In genomic region chr11:528815-529728, GRCh38 we compare ENCODE assay signal across 29 cellular contexts. TPM values are rescaled to one million over a fixed set of nuclear protein-coding genes. Genes with fewer than 3 reads are reported as not detected.
DNase-seq lines count a peak whose midpoint lies in the region; ATAC-seq and TF ChIP-seq lines count a peak whose summit lies in the region.
"Had no signal": no experiment of that assay in that cellular context is flagged by ENCODE, and none has a peak within 500 bp of the region (broad histone marks: within the 10 kb centered on the region; RNA-seq: fewer than 3 reads in every experiment).

No MANE protein-coding gene starts in this region.

- H2BK12ac ChIP-seq in H9 (ENCODE audit: insufficient read length, low read depth, low read length) = no peak overlapping the region
- H2BK12ac ChIP-seq in neuronal stem cell (ENCODE audit: low read length) = no peak overlapping the region

- no peaks in the 10 kb centered on the region for H3K9me1 ChIP-seq in IMR-90 (ENCODE audit: insufficient read depth, low read length)

- H3K36me3 ChIP-seq in IMR-90 (ENCODE audit: control insufficient read depth, insufficient read depth, low read length) (peaks cover 24% of the 10 kb centered on the region; the same call in 1 of the 2 replicates), SJCRH30 (peaks cover 12% of the 10 kb centered on the region), neuronal stem cell (replicated peaks in 1 of 2; ENCODE audit: control insufficient read depth in 2 of 2, insufficient read depth in 2 of 2, low read length in 2 of 2) (peaks cover 22 to 33% of the 10 kb centered on the region in 2 donors), sigmoid colon (peaks cover 0 to 28% (median 22%) of the 10 kb centered on the region in 4 donors)
- H3K36me3 ChIP-seq: ovary had no signal

- no peak overlapping the region for H2BK5ac ChIP-seq in H9 (ENCODE audit: insufficient read length, low read length)
- no peak overlapping the region for H2BK5ac ChIP-seq in IMR-90 (ENCODE audit: low read depth, low read length, poor library complexity, severe bottlenecking)
- no peak overlapping the region for H2BK5ac ChIP-seq in neuronal stem cell (ENCODE audit: low read length)

- H3K56ac ChIP-seq in H9 (ENCODE audit: insufficient read length, low read depth, low read length) (no peak overlapping the region), IMR-90 (ENCODE audit: extremely low read depth, insufficient read depth, low read length) (no peak overlapping the region)

- TF ChIP-seq EP300 in sigmoid colon (IDR thresholded peaks at IDR 0.05) = no peak

- H3K36me3 Mint-ChIP-seq in H9 (ENCODE audit: insufficient read depth in 1 of 3, low read depth in 3 of 3) = peaks cover 5 to 18% (median 10%) of the 10 kb centered on the region in 3 experiments; a peak in 6 of 7 replicates
- peaks cover 18% of the 10 kb centered on the region for H3K36me3 Mint-ChIP-seq in Calu3 (ENCODE audit: insufficient read depth, unreplicated experiment)
- H3K36me3 Mint-ChIP-seq: natural killer cell, type B pancreatic cell had no signal

- peaks cover 2% of the 10 kb centered on the region for H3K27me3 Mint-ChIP-seq in H9 (ENCODE audit: low read depth)
- H3K27me3 Mint-ChIP-seq in Calu3 (ENCODE audit: unreplicated experiment) = no peaks in the 10 kb centered on the region
- H3K27me3 Mint-ChIP-seq: type B pancreatic cell had no signal

- H3K4me1 ChIP-seq in H9 (ENCODE audit: insufficient read depth, low read length) (no peaks in the 10 kb centered on the region), IMR-90 (ENCODE audit: control insufficient read depth, insufficient read depth, low read length) (0 out of 2 replicates have a peak, but pooled peaks cover 2% of the 10 kb centered on the region), SJCRH30 (peaks cover 17% of the 10 kb centered on the region), neuronal stem cell (ENCODE audit: control insufficient read depth in 2 of 2, insufficient read depth in 1 of 2, low read depth in 1 of 2, low read length in 2 of 2) (peaks cover 0 to under 1% of the 10 kb centered on the region in 2 donors), sigmoid colon (peaks cover 0 to 10% (median 5%) of the 10 kb centered on the region in 4 donors)
- H3K4me1 ChIP-seq: HAP-1 had no signal

- H3K23me2 ChIP-seq in H9 (ENCODE audit: insufficient read length, low read depth, low read length, poor library complexity, severe bottlenecking) = no peaks in the 10 kb centered on the region

- H3K4me3 Mint-ChIP-seq in H9 (no peak overlapping the region), Calu3 (ENCODE audit: low read depth, unreplicated experiment) (no peak overlapping the region)
- H3K4me3 Mint-ChIP-seq: activated T-cell treated with anti-CD3 and anti-CD28 coated beads, Interleukin-2, amount 50 U/mL, for 4 hours; natural killer cell; stimulated activated effector memory CD8-positive, alpha-beta T cell treated with anti-CD3 and anti-CD28 coated beads, Interleukin-12 subunit alpha, Interleukin-12 subunit beta, amount 100 ng/mL, for 72 hours; type B pancreatic cell had no signal

- no peak overlapping the region for H3T11ph ChIP-seq in H9 (ENCODE audit: low read length)

- H3K14ac ChIP-seq in H9 (ENCODE audit: insufficient read depth, low read length) = no peak overlapping the region; the same call in 1 of the 2 replicates
- H3K14ac ChIP-seq in IMR-90 (replicated peaks; ENCODE audit: low read depth, low read length) = no peak overlapping the region
- H3K14ac ChIP-seq in neuronal stem cell (ENCODE audit: low read length) = peak overlapping the region; percentile 38

- H4K5ac ChIP-seq in H9 (ENCODE audit: insufficient read length, low read depth, low read length) (no peak overlapping the region), IMR-90 (ENCODE audit: low read depth, low read length) (no peak overlapping the region)

- H3K9me3 ChIP-seq in H9 (ENCODE audit: control insufficient read depth, low read depth, low read length) (no peaks in the 10 kb centered on the region), IMR-90 (ENCODE audit: control insufficient read depth, insufficient read depth, low read length) (no peaks in the 10 kb centered on the region), SJCRH30 (replicated peaks) (no peaks in the 10 kb centered on the region), neuronal stem cell (replicated peaks in 1 of 2; ENCODE audit: control insufficient read depth in 2 of 2, insufficient read depth in 1 of 2, low read depth in 1 of 2, low read length in 2 of 2) (peaks cover 0 to 3% of the 10 kb centered on the region in 2 donors), sigmoid colon (no peaks in the 10 kb centered on the region)
- H3K9me3 ChIP-seq: BLaER1 treated with 17β-estradiol and CSF1 and Interleukin-3, amounts not matched to agents 10 nM and 100 nM; HAP-1; ovary had no signal

- H2AK9ac ChIP-seq in IMR-90 (replicated peaks; ENCODE audit: low read depth, low read length, poor library complexity) = peak overlapping the region; percentile 42

- no TSS peak for BruUV-seq in IMR-90 (replicated peaks; lab: Mats Ljungman, UMichigan)
- no TSS peak for BruUV-seq in Calu3 (replicated peaks; lab: Mats Ljungman, UMichigan)

- H3K27ac Mint-ChIP-seq in H9 = peak overlapping the region in 2 of 3 experiments; percentile 48 to 72; a peak in 2 of 7 replicates
- H3K27ac Mint-ChIP-seq in Calu3 (ENCODE audit: unreplicated experiment) = no peak overlapping the region
- H3K27ac Mint-ChIP-seq: natural killer cell; stimulated activated effector memory CD8-positive, alpha-beta T cell treated with anti-CD3 and anti-CD28 coated beads, Interleukin-12 subunit alpha, Interleukin-12 subunit beta, amount 100 ng/mL, for 72 hours; type B pancreatic cell had no signal

- H4K91ac ChIP-seq in H9 (ENCODE audit: insufficient read length, low read depth, low read length) (no peak overlapping the region), IMR-90 (ENCODE audit: insufficient read depth, low read depth, low read length) (no peak overlapping the region), neuronal stem cell (ENCODE audit: low read depth, low read length, poor library complexity) (no peak overlapping the region)

- no peak overlapping the region for H3K9ac ChIP-seq in H9 (ENCODE audit: extremely low read depth, insufficient read length, low read length)
- H3K9ac ChIP-seq in IMR-90 (ENCODE audit: low read depth, low read length) = no peak overlapping the region
- no peak overlapping the region for H3K9ac ChIP-seq in neuronal stem cell (ENCODE audit: low read depth, low read length, poor library complexity)
- H3K9ac ChIP-seq: KMS-11 had no signal

- H2AK5ac ChIP-seq in H9 (ENCODE audit: insufficient read length, low read length) (no peak overlapping the region), IMR-90 (ENCODE audit: low read depth, low read length) (no peak overlapping the region), neuronal stem cell (ENCODE audit: low read depth, low read length) (no peak overlapping the region)

- H3K4ac ChIP-seq in H9 (ENCODE audit: low read depth, low read length) (no peak overlapping the region), IMR-90 (ENCODE audit: low read depth, low read length) (no peak overlapping the region), neuronal stem cell (ENCODE audit: low read length) (no peak overlapping the region)

- TF ChIP-seq POLR2A in IMR-90 (IDR thresholded peaks at IDR 0.05; ENCODE audit: low read depth, low read length) (no peak), sigmoid colon (IDR thresholded peaks at IDR 0.05) (no peak)

- H4K20me1 ChIP-seq in H9 (ENCODE audit: control insufficient read depth, insufficient read depth, insufficient read length) (no peaks in the 10 kb centered on the region), IMR-90 (ENCODE audit: insufficient read depth, low read length) (peaks cover 16% of the 10 kb centered on the region)

- intact Hi-C loops in IMR-90 (cut with micrococcal nuclease) = no loop called here
- intact Hi-C loops in Calu3 (cut with micrococcal nuclease; ENCODE audit: unreplicated experiment) = no loop called here
- intact Hi-C loops in sigmoid colon (cut with DNase I) = no loop called here

- no peak; the same call in 1 of the 2 replicates for ATAC-seq in IMR-90 (ENCODE audit: low read depth)
- ATAC-seq: activated T-cell treated with anti-CD3 and anti-CD28 coated beads, Interleukin-2, amount 50 U/mL, for 4 hours; natural killer cell; stimulated activated effector memory CD8-positive, alpha-beta T cell treated with anti-CD3 and anti-CD28 coated beads, Interleukin-12 subunit alpha, Interleukin-12 subunit beta, amount 100 ng/mL, for 72 hours had no signal

- H3K18ac ChIP-seq in H9 (ENCODE audit: insufficient read length, low read depth, low read length) = no peak overlapping the region
- no peak overlapping the region for H3K18ac ChIP-seq in IMR-90 (ENCODE audit: low read depth, low read length)
- no peak overlapping the region for H3K18ac ChIP-seq in neuronal stem cell (ENCODE audit: low read length)

- H4K8ac ChIP-seq in H9 (replicated peaks; ENCODE audit: insufficient read length, low read depth, low read length) (no peak overlapping the region), IMR-90 (ENCODE audit: low read depth in 2 of 2, low read length in 2 of 2) (no peak overlapping the region), neuronal stem cell (ENCODE audit: low read depth, low read length) (no peak overlapping the region)

- H3K4me1 Mint-ChIP-seq in H9 (no peaks in the 10 kb centered on the region), Calu3 (ENCODE audit: low read depth, unreplicated experiment) (no peaks in the 10 kb centered on the region)

- H3K27me3 ChIP-seq in H9 (ENCODE audit: insufficient read depth, low read length) (no peaks in the 10 kb centered on the region), IMR-90 (ENCODE audit: control insufficient read depth, insufficient read depth, low read length) (no peaks in the 10 kb centered on the region), SJCRH30 (no peaks in the 10 kb centered on the region), neuronal stem cell (ENCODE audit: control insufficient read depth in 3 of 3, insufficient read depth in 3 of 3, low read depth in 1 of 3, low read length in 3 of 3) (no peaks in the 10 kb centered on the region), sigmoid colon (no peaks in the 10 kb centered on the region)
- H3K27me3 ChIP-seq: BLaER1 treated with 17β-estradiol and CSF1 and Interleukin-3, amounts not matched to agents 10 nM and 100 nM; ovary had no signal

- CTCF ChIA-PET in IMR-90 (lab: Yijun Ruan, JAX) = interaction anchor here (1.0 kb wide), 1 partner anchor 10 kb away, joined by 3 read pairs; no protein-coding TSS in a partner anchor
- CTCF ChIA-PET in Calu3 (lab: Charles Lee) = no interaction called here

- DNase-seq in H9 = no peak
- no peak for DNase-seq in IMR-90
- DNase-seq in SJCRH30 = peak; percentile 90 to 92
- DNase-seq in neuronal stem cell (ENCODE audit: low spot score) = no peak
- no peak for DNase-seq in Calu3
- no peak for DNase-seq in NCI-H1105 (lab: John Stamatoyannopoulos, UW)
- no peak for DNase-seq in sigmoid colon
- DNase-seq: activated CD4-positive, alpha-beta T cell treated with anti-CD3 and anti-CD28 coated beads for 4 hours; activated CD8-positive, alpha-beta memory T cell treated with anti-CD3 and anti-CD28 coated beads for 24 hours; activated gamma-delta T cell treated with Interleukin-2 at 50 U/mL for 16 hours; activated T-cell treated with anti-CD3 and anti-CD28 coated beads, Interleukin-2, amount 50 U/mL, for 4 hours; caudate nucleus; DMS53; midbrain; MM.1S; natural killer cell; NCI-H1436 treated with DMSO at 0.1 percent for 48 hours; NCI-H510A; ovary; stimulated activated CD4-positive, alpha-beta T cell treated with anti-CD3 and anti-CD28 coated beads, Interleukin-12 subunit alpha, Interleukin-12 subunit beta, amount 100 ng/mL, for 4 hours; stimulated activated CD4-positive, alpha-beta T cell treated with anti-CD3 and anti-CD28 coated beads, Interleukin-4, amount 100 ng/mL, for 24 hours; T-helper 2 cell had no signal

- no peak for TF ChIP-seq RAD21 in IMR-90 (IDR thresholded peaks at IDR 0.05; ENCODE audit: low read length)

- no peak overlapping the region for H3K4me2 ChIP-seq in H9 (ENCODE audit: insufficient read depth, insufficient read length, low read length)
- H3K4me2 ChIP-seq in IMR-90 (ENCODE audit: low read depth, low read length) = no peak overlapping the region
- no peak overlapping the region for H3K4me2 ChIP-seq in neuronal stem cell (ENCODE audit: insufficient read depth, low read length, poor library complexity, severe bottlenecking)
- H3K4me2 ChIP-seq: BLaER1 treated with 17β-estradiol and CSF1 and Interleukin-3, amounts not matched to agents 10 nM and 100 nM; KMS-11 had no signal

- in situ Hi-C loops in IMR-90 (cut with MboI; ENCODE audit: low sequenced_read_pairs) = no loop called here

- no peaks in the 10 kb centered on the region for H3K79me2 ChIP-seq in H9 (ENCODE audit: insufficient read depth, low read length)

- no peak overlapping the region for H2BK15ac ChIP-seq in H9 (ENCODE audit: low read depth, low read length)
- H2BK15ac ChIP-seq in IMR-90 (ENCODE audit: low read depth, low read length) = no peak overlapping the region
- H2BK15ac ChIP-seq in neuronal stem cell (ENCODE audit: low read length) = no peak overlapping the region

- no peak overlapping the region for H3K4me3 ChIP-seq in IMR-90 (ENCODE audit: insufficient read depth, low read depth, low read length)
- peak overlapping the region; percentile 18 for H3K4me3 ChIP-seq in SJCRH30
- H3K4me3 ChIP-seq in neuronal stem cell (ENCODE audit: low read length in 2 of 2) = peak overlapping the region in 1 of 2 donors; percentile 46
- no peak overlapping the region for H3K4me3 ChIP-seq in sigmoid colon
- H3K4me3 ChIP-seq: BLaER1 treated with 17β-estradiol and CSF1 and Interleukin-3, amounts not matched to agents 10 nM and 100 nM; HAP-1; ovary; SK-N-MC had no signal

- POLR2A ChIA-PET in IMR-90 (lab: Charles Lee; ENCODE audit: unreplicated experiment) = no interaction called here

- H2BK20ac ChIP-seq in H9 (ENCODE audit: low read depth, low read length, poor library complexity, severe bottlenecking) = no peak overlapping the region
- no peak overlapping the region for H2BK20ac ChIP-seq in IMR-90 (ENCODE audit: low read depth, low read length)

- no peak overlapping the region for H3K23ac ChIP-seq in H9 (ENCODE audit: insufficient read length, low read depth, low read length)
- H3K23ac ChIP-seq in IMR-90 (ENCODE audit: low read depth, low read length) = no peak overlapping the region
- H3K23ac ChIP-seq in neuronal stem cell (ENCODE audit: low read depth, low read length, poor library complexity) = peak overlapping the region; percentile 46

- H2BK120ac ChIP-seq in H9 (ENCODE audit: low read depth, low read length, poor library complexity, severe bottlenecking) (no peak overlapping the region), IMR-90 (ENCODE audit: low read depth, low read length) (no peak overlapping the region), neuronal stem cell (ENCODE audit: low read depth, low read length) (no peak overlapping the region)

- H3K9me3 Mint-ChIP-seq in H9 (peaks cover 2% of the 10 kb centered on the region in 2 experiments; a peak in 3 of 5 replicates), Calu3 (ENCODE audit: low read depth, unreplicated experiment) (peaks cover under 1% of the 10 kb centered on the region)
- H3K9me3 Mint-ChIP-seq: activated T-cell treated with anti-CD3 and anti-CD28 coated beads, Interleukin-2, amount 50 U/mL, for 4 hours; natural killer cell; stimulated activated effector memory CD8-positive, alpha-beta T cell treated with anti-CD3 and anti-CD28 coated beads, Interleukin-12 subunit alpha, Interleukin-12 subunit beta, amount 100 ng/mL, for 72 hours; type B pancreatic cell had no signal

- dilution Hi-C loops in IMR-90 (cut with HindIII; ENCODE audit: low sequenced_read_pairs, unreplicated experiment) = no loop called here

- no peak for TF ChIP-seq CTCF in H9 (conservative IDR thresholded peaks at IDR 0.05)
- no peak for TF ChIP-seq CTCF in IMR-90 (conservative IDR thresholded peaks at IDR 0.05; ENCODE audit: low read depth, low read length)
- TF ChIP-seq CTCF in Calu3 (IDR thresholded peaks at IDR 0.05; ENCODE audit: unreplicated experiment) = no peak
- no peak for TF ChIP-seq CTCF in sigmoid colon (IDR thresholded peaks at IDR 0.05)

- H3K27ac ChIP-seq in H9 (ENCODE audit: insufficient read length, low read depth, low read length) (no peak overlapping the region), IMR-90 (ENCODE audit: insufficient read depth, low read length) (no peak overlapping the region), SJCRH30 (peak overlapping the region; percentile 57), neuronal stem cell (replicated peaks; ENCODE audit: low read length) (no peak overlapping the region), sigmoid colon (no peak overlapping the region)
- H3K27ac ChIP-seq: BLaER1 treated with 17β-estradiol and CSF1 and Interleukin-3, amounts not matched to agents 10 nM and 100 nM; KMS-11; ovary; SK-N-MC had no signal

- WGBS in H9 (ENCODE audit: extremely low coverage, insufficient read length, low lambda C conversion rate) = no CpG with 5 or more reads among the region's 29 CpGs
- WGBS in IMR-90 (ENCODE audit: extremely low coverage in 2 of 2, insufficient read length in 1 of 2), 2 experiments = 66% methylated on average over 10 of the region's 29 CpGs; no CpG with 5 or more reads in 1 of the 2 experiments
- no CpG with 5 or more reads among the region's 29 CpGs for WGBS in neuronal stem cell (ENCODE audit: extremely low coverage in 2 of 2, insufficient read length in 2 of 2, insufficient replicate concordance in 1 of 2), 2 donors
- 78 to 82% methylated on average over 29 of the region's 29 CpGs for WGBS in sigmoid colon, 2 donors

- H2AFZ ChIP-seq in H9 (ENCODE audit: low read length) = no peak overlapping the region
- peak overlapping the region; percentile 43 for H2AFZ ChIP-seq in IMR-90 (replicated peaks; ENCODE audit: low read length, poor library complexity)
- no peak overlapping the region for H2AFZ ChIP-seq in neuronal stem cell (ENCODE audit: low read length)

- no peaks in the 10 kb centered on the region for H3K79me1 ChIP-seq in H9 (ENCODE audit: insufficient read depth, low read depth, low read length, poor library complexity, severe bottlenecking)
- H3K79me1 ChIP-seq in IMR-90 (ENCODE audit: low read depth in 1 of 2, low read length in 2 of 2) = peaks cover 0 to 15% of the 10 kb centered on the region in 2 experiments; a peak in 3 of 4 replicates
- peaks cover 2% of the 10 kb centered on the region for H3K79me1 ChIP-seq in neuronal stem cell (ENCODE audit: low read depth, low read length)

RNA-seq across cellular contexts. Expression of gene HRAS, which starts 6.3 kb away (rescaled TPM):
- total RNA-seq in H9 (2021) (61.8 and 66.0 TPM in 2 replicates), IMR-90 (2012; rRNA removed) (99.4 and 108 TPM in 2 replicates), Calu3 (2022) (42.1 and 47.9 TPM in 2 replicates), sigmoid colon (10 to 100 TPM; 27.8 to 59.3 (median 32.8) TPM)
- polyA plus RNA-seq in IMR-90 (2012; rRNA removed) (123 and 154 TPM in 2 replicates), sigmoid colon (10 to 100 TPM; 44.6 to 76.1 (median 66.1) TPM)
- polyA plus RNA-seq in IMR-90 (2012; cell fraction: cytosol; rRNA removed) = 122 and 126 TPM in 2 replicates
- 101 and 217 TPM in 2 replicates for polyA plus RNA-seq in IMR-90 (2012; cell fraction: nucleus; rRNA removed; ENCODE audit: low replicate concordance)
- total RNA-seq in SJCRH30 (2014; rRNA removed; shearing (Covaris generic)) = 75.7 and 80.1 TPM in 2 replicates
- polyA plus RNA-seq in neuronal stem cell (2013, experiment 1 of 2) = 26.4 TPM
- 25.5 TPM for polyA plus RNA-seq in neuronal stem cell (2013, experiment 2 of 2)

RNA-seq across cellular contexts. Expression of gene LRRC56, which starts 8.3 kb away (rescaled TPM):
- total RNA-seq in H9 (2021) (3.1 and 3.4 TPM in 2 replicates), IMR-90 (2012; rRNA removed) (0.28 and 0.36 TPM in 2 replicates), Calu3 (2022) (2.2 and 2.6 TPM in 2 replicates), sigmoid colon (under 1 TPM in 1 of 4 donors, not detected in 3; 0.14 TPM)
- polyA plus RNA-seq in IMR-90 (2012; rRNA removed) (1.3 and 1.7 TPM in 2 replicates), sigmoid colon (1 to 10 TPM; 2.4 to 5.9 (median 5.8) TPM)
- polyA plus RNA-seq in IMR-90 (2012; cell fraction: cytosol; rRNA removed) = 0.73 and 1.4 TPM in 2 replicates
- 5.4 and 11.7 TPM in 2 replicates for polyA plus RNA-seq in IMR-90 (2012; cell fraction: nucleus; rRNA removed; ENCODE audit: low replicate concordance)
- total RNA-seq in SJCRH30 (2014; rRNA removed; shearing (Covaris generic)) = 0.08 and 0.20 TPM in 2 replicates
- polyA plus RNA-seq in neuronal stem cell (2013, experiment 1 of 2) = 1.1 TPM
- 1.2 TPM for polyA plus RNA-seq in neuronal stem cell (2013, experiment 2 of 2)

RNA-seq across cellular contexts. Expression of gene RNH1, which starts 22.0 kb away (rescaled TPM):
- total RNA-seq in H9 (2021) = 60.0 and 67.0 TPM in 2 replicates
- total RNA-seq in IMR-90 (2012; rRNA removed) = 138 and 143 TPM in 2 replicates
- polyA plus RNA-seq in IMR-90 (2012; rRNA removed) = 238 and 247 TPM in 2 replicates
- polyA plus RNA-seq in IMR-90 (2012; cell fraction: cytosol; rRNA removed) = 157 and 265 TPM in 2 replicates
- 135 and 414 TPM in 2 replicates for polyA plus RNA-seq in IMR-90 (2012; cell fraction: nucleus; rRNA removed; ENCODE audit: low replicate concordance)
- 82.4 and 84.7 TPM in 2 replicates for total RNA-seq in SJCRH30 (2014; rRNA removed; shearing (Covaris generic))
- polyA plus RNA-seq in neuronal stem cell (2013, experiment 1 of 2) = 35.7 TPM
- 35.1 TPM for polyA plus RNA-seq in neuronal stem cell (2013, experiment 2 of 2)
- total RNA-seq in Calu3 (2022) = 103 and 107 TPM in 2 replicates
- total RNA-seq in sigmoid colon = 100 to 1,000 TPM; 150 to 210 (median 160) TPM
- 100 to 1,000 TPM; 101 to 126 (median 108) TPM for polyA plus RNA-seq in sigmoid colon

RNA-seq across cellular contexts. Expression of gene LMNTD2, which starts 31.5 kb away (rescaled TPM):
- total RNA-seq in H9 (2021) = 4.2 and 4.7 TPM in 2 replicates
- 0.18 and 0.28 TPM in 2 replicates for total RNA-seq in IMR-90 (2012; rRNA removed)
- polyA plus RNA-seq in IMR-90 (2012; rRNA removed) = 1.3 and 2.5 TPM in 2 replicates
- 1.1 and 1.7 TPM in 2 replicates for polyA plus RNA-seq in IMR-90 (2012; cell fraction: cytosol; rRNA removed)
- polyA plus RNA-seq in IMR-90 (2012; cell fraction: nucleus; rRNA removed; ENCODE audit: low replicate concordance) = 22.0 and 37.2 TPM in 2 replicates
- 0.43 and 0.51 TPM in 2 replicates for total RNA-seq in SJCRH30 (2014; rRNA removed; shearing (Covaris generic))
- 0.75 TPM for polyA plus RNA-seq in neuronal stem cell (2013, experiment 1 of 2)
- polyA plus RNA-seq in neuronal stem cell (2013, experiment 2 of 2) = 0.87 TPM
- total RNA-seq in Calu3 (2022) = 7.2 and 7.8 TPM in 2 replicates
- 1 to 10 TPM in 1 of 4 donors, under 1 TPM in 2, not detected in 1; 0.66 to 1.4 (median 0.68) TPM for total RNA-seq in sigmoid colon
- polyA plus RNA-seq in sigmoid colon = 1 to 10 TPM; 1.2 to 6.3 (median 3.5) TPM
- total RNA-seq: frontal cortex had no signal

RNA-seq across cellular contexts. Expression of gene RASSF7, which starts 31.7 kb away (rescaled TPM):
- total RNA-seq in H9 (2021) (26.3 and 30.0 TPM in 2 replicates), IMR-90 (2012; rRNA removed) (6.8 and 6.9 TPM in 2 replicates), Calu3 (2022) (93.3 and 100 TPM in 2 replicates), sigmoid colon (1 to 10 TPM; 3.0 to 5.4 (median 3.8) TPM)
- polyA plus RNA-seq in IMR-90 (2012; rRNA removed) (18.5 and 24.2 TPM in 2 replicates), sigmoid colon (100 to 1,000 TPM in 1 of 3 donors, 10 to 100 TPM in 2; 72.4 to 122 (median 94.9) TPM)
- 22.9 and 28.1 TPM in 2 replicates for polyA plus RNA-seq in IMR-90 (2012; cell fraction: cytosol; rRNA removed)
- polyA plus RNA-seq in IMR-90 (2012; cell fraction: nucleus; rRNA removed; ENCODE audit: low replicate concordance) = 66.1 and 134 TPM in 2 replicates
- 6.9 and 7.4 TPM in 2 replicates for total RNA-seq in SJCRH30 (2014; rRNA removed; shearing (Covaris generic))
- polyA plus RNA-seq in neuronal stem cell (2013, experiment 1 of 2) = 8.9 TPM
- 9.1 TPM for polyA plus RNA-seq in neuronal stem cell (2013, experiment 2 of 2)

Comparison
In these comparisons a context has a peak if more than half of its experiments do, and no peak if none do; other contexts are left out.
1. DNase-seq: peak in SJCRH30 (2 of 2); none in H9 (single experiment), IMR-90 (single experiment), neuronal stem cell (single experiment), Calu3 (single experiment), NCI-H1105 (single experiment) and sigmoid colon (single experiment).